8 cellular contexts compared by ENCODE assay signal in the genomic region with DNA sequence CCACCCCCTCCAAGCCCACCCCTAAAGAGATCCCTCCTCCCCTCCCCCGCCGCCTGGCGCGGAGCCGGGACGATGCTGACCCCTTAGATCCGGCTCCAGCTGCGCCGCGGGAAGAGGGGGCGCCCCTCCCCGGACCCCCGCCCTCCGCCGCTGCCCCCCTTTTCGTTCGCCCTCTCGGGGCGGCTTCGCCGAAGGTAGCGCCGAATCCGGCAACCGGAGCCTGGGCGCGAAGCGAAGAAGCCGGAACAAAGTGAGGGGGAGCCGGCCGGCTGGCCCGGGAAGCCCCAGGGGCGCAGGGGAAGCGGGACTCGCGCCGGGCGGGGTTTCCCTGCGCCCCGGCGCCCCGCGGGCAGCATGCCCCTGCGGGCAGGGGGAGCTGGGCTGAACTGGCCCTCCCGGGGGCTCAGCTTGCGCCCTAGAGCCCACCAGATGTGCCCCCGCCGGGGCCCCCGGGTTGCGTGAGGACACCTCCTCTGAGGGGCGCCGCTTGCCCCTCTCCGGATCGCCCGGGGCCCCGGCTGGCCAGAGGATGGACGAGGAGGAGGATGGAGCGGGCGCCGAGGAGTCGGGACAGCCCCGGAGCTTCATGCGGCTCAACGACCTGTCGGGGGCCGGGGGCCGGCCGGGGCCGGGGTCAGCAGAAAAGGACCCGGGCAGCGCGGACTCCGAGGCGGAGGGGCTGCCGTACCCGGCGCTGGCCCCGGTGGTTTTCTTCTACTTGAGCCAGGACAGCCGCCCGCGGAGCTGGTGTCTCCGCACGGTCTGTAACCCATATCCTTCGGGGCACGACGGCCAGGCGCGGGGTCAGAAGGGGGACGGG. TPM values are rescaled to one million over a fixed set of nuclear protein-coding genes. Genes with fewer than 3 reads are reported as not detected.
A peak's percentile ranks its signal among the peaks of the same experiment; 100 is the strongest.
DNase-seq lines count a peak whose midpoint lies in the region; ATAC-seq, FAIRE-seq and TF ChIP-seq lines count a peak whose summit lies in the region.

No MANE protein-coding gene starts in this region.

- WGBS in HepG2 (ENCODE audit: low lambda C conversion rate), result 4% methylated on average over 40 of the region's 89 CpGs

- in situ Hi-C loops in HepG2 (cut with HindIII; ENCODE audit: extremely low pct_ligation_motif_present, low pct_unique_long_range_greater_than_20kb), result no loop called here

- peaks cover 47% of the 10 kb centered on the region for H3K4me1 Mint-ChIP-seq in stimulated activated naive CD8-positive, alpha-beta T cell treated with anti-CD3 and anti-CD28 coated beads, Interleukin-15, amount 100 ng/mL, for 72 hours
- peaks cover 26% of the 10 kb centered on the region for H3K4me1 Mint-ChIP-seq in T-helper 17 cell
- peaks cover 34% of the 10 kb centered on the region for H3K4me1 Mint-ChIP-seq in glutamatergic neuron (ENCODE audit: low read depth, unreplicated experiment)

- peaks cover 9% of the 10 kb centered on the region for H3K4me1 ChIP-seq in HepG2 (ENCODE audit: insufficient read depth, low read length)

- no peaks in the 10 kb centered on the region for H3K9me3 ChIP-seq in T-helper 17 cell (ENCODE audit: control insufficient read depth, low read length, poor library complexity, severe bottlenecking)
- no peaks in the 10 kb centered on the region for H3K9me3 ChIP-seq in HepG2 (ENCODE audit: low read length)

- TF ChIP-seq CTCF in HepG2 (CRISPR knock-in tag; IDR thresholded peaks at IDR 0.05), result no peak
- TF ChIP-seq CTCF in glutamatergic neuron (IDR thresholded peaks at IDR 0.05; ENCODE audit: partially characterized antibody, unreplicated experiment), result no peak

- TF ChIP-seq RAD21 in HepG2 (CRISPR knock-in tag; IDR thresholded peaks at IDR 0.05), result no peak

- FAIRE-seq in HepG2 (lab: Jason Lieb, UNC), result no peak

- no peak overlapping the region for H2AFZ ChIP-seq in HepG2 (ENCODE audit: low read length)

- no peaks in the 10 kb centered on the region for H3K36me3 ChIP-seq in HepG2 (replicated peaks in 1 of 2; ENCODE audit: control insufficient read depth in 1 of 2, insufficient read depth in 2 of 2, low read length in 2 of 2)

- H3K9me3 Mint-ChIP-seq in stimulated activated naive CD8-positive, alpha-beta T cell treated with anti-CD3 and anti-CD28 coated beads, Interleukin-15, amount 100 ng/mL, for 72 hours, result no peaks in the 10 kb centered on the region
- peaks cover 6% of the 10 kb centered on the region for H3K9me3 Mint-ChIP-seq in glutamatergic neuron (ENCODE audit: unreplicated experiment)

- no peak for TF ChIP-seq EP300 in HepG2 (IDR thresholded peaks at IDR 0.05; ENCODE audit: low read depth in 2 of 2, low read length in 2 of 2)
- TF ChIP-seq EP300 in HepG2 (CRISPR knock-in tag; IDR thresholded peaks at IDR 0.05; ENCODE audit: borderline replicate concordance), result no peak

- peak overlapping the region; percentile 69 for H3K4me2 ChIP-seq in HepG2 (ENCODE audit: low read depth, low read length)

- H4K20me1 ChIP-seq in HepG2 (ENCODE audit: insufficient read depth, low read length), result peaks cover 5% of the 10 kb centered on the region; the same call in 1 of the 2 replicates

- no peaks in the 10 kb centered on the region for H3K79me2 ChIP-seq in HepG2 (ENCODE audit: insufficient read depth, low read length)

- no peak overlapping the region for H3K9ac ChIP-seq in HepG2 (ENCODE audit: insufficient read depth, low read depth, low read length)

- CTCF ChIA-PET in HepG2 (lab: Yijun Ruan, JAX; ENCODE audit: low intra/inter-chr PET ratio, low total read pairs), result no interaction called here

- ATAC-seq in stimulated activated naive CD8-positive, alpha-beta T cell treated with anti-CD3 and anti-CD28 coated beads, Interleukin-15, amount 100 ng/mL, for 72 hours, result peak; percentile 8
- no peak for ATAC-seq in stimulated activated naive CD8-positive, alpha-beta T cell treated with anti-CD3 and anti-CD28 coated beads, Interleukin-15, Interleukin-2, amounts not matched to agents 100 U/mL and 50 U/mL, for 24 hours
- ATAC-seq in T-helper 17 cell (peak; percentile 22), HepG2 (peak; percentile 2; the same call in 2 of the 3 replicates), GM21381 (IDR thresholded peaks at IDR 0.05; ENCODE audit: unreplicated experiment) (no peak)

- TF ChIP-seq POLR2A in HepG2 (IDR thresholded peaks at IDR 0.05; ENCODE audit: insufficient read depth in 1 of 2, low read depth in 2 of 2, low read length in 2 of 2), result no peak

- H3K27me3 Mint-ChIP-seq in stimulated activated naive CD8-positive, alpha-beta T cell treated with anti-CD3 and anti-CD28 coated beads, Interleukin-15, amount 100 ng/mL, for 72 hours, result peaks cover 85% of the 10 kb centered on the region
- H3K27me3 Mint-ChIP-seq in T-helper 17 cell, result peaks cover 46% of the 10 kb centered on the region
- H3K27me3 Mint-ChIP-seq in glutamatergic neuron (ENCODE audit: unreplicated experiment), result peaks cover 18% of the 10 kb centered on the region

- intact Hi-C loops in HepG2 (cut with micrococcal nuclease; ENCODE audit: unreplicated experiment), result no loop called here

- DNase-seq in stimulated activated naive CD8-positive, alpha-beta T cell treated with anti-CD3 and anti-CD28 coated beads, Interleukin-15, amount 100 ng/mL, for 72 hours, result peak; percentile 24 to 29
- no peak for DNase-seq in stimulated activated naive CD8-positive, alpha-beta T cell treated with anti-CD3 and anti-CD28 coated beads, Interleukin-15, Interleukin-2, amounts not matched to agents 100 U/mL and 50 U/mL, for 24 hours
- peak in 2 of 3 donors; percentile 30 to 32 for DNase-seq in T-helper 17 cell
- no peak for DNase-seq in HepG2 (ENCODE audit: low spot score)
- DNase-seq in glutamatergic neuron, result no peak
- DNase-seq in SW480 (ENCODE audit: low spot score), result no peak
- DNase-seq in NCI-H187 (lab: John Stamatoyannopoulos, UW), result no peak

- peak overlapping the region; percentile 83 to 94 for H3K4me3 Mint-ChIP-seq in stimulated activated naive CD8-positive, alpha-beta T cell treated with anti-CD3 and anti-CD28 coated beads, Interleukin-15, amount 100 ng/mL, for 72 hours
- peak overlapping the region; percentile 78 for H3K4me3 Mint-ChIP-seq in T-helper 17 cell
- no peak overlapping the region for H3K4me3 Mint-ChIP-seq in glutamatergic neuron (ENCODE audit: unreplicated experiment)

- H3K36me3 Mint-ChIP-seq in T-helper 17 cell (ENCODE audit: low read depth), result no peaks in the 10 kb centered on the region
- no peaks in the 10 kb centered on the region for H3K36me3 Mint-ChIP-seq in glutamatergic neuron (ENCODE audit: unreplicated experiment)

- no TSS peak for BruUV-seq in HepG2 (replicated peaks; lab: Mats Ljungman, UMichigan)

- no peak overlapping the region for H3K27ac Mint-ChIP-seq in stimulated activated naive CD8-positive, alpha-beta T cell treated with anti-CD3 and anti-CD28 coated beads, Interleukin-15, amount 100 ng/mL, for 72 hours
- no peak overlapping the region for H3K27ac Mint-ChIP-seq in T-helper 17 cell
- H3K27ac Mint-ChIP-seq in glutamatergic neuron (ENCODE audit: unreplicated experiment), result no peak overlapping the region

- H3K27ac ChIP-seq in HepG2 (ENCODE audit: extremely low read length, insufficient read depth, low read length), result no peak overlapping the region

- POLR2A ChIA-PET in HepG2 (lab: Yijun Ruan, JAX), result interaction anchor here (0.5 to 2.5 kb wide), 14 partner anchors 10 to 305 kb away, joined by 3 to 8 read pairs (median 6); a partner anchor contains a TSS

- H3K27me3 ChIP-seq in HepG2 (ENCODE audit: control insufficient read depth in 1 of 2, insufficient read depth in 2 of 2, low read length in 2 of 2), result peaks cover 28 to 48% of the 10 kb centered on the region in 2 experiments

- H3K4me3 ChIP-seq in HepG2 (replicated peaks in 1 of 3; ENCODE audit: insufficient read depth in 1 of 3, low read depth in 2 of 3, low read length in 3 of 3), result peak overlapping the region; percentile 27 to 65 (median 35); a peak in 4 of 6 replicates

RNA-seq across cellular contexts. Expression of a gene that starts 0.6 kb away (rescaled TPM):
- total RNA-seq in T-helper 17 cell (under 1 TPM; 0.05 to 0.18 TPM), HepG2 (2016; rRNA removed; fragmentation: Illumina TruSeq; extraction: Trizol) (0.02 TPM in 1 of 2 replicates, not detected in the other), glutamatergic neuron (ENCODE audit: unreplicated experiment) (2.2 TPM)
- not detected in 2 replicates for total RNA-seq in HepG2 (2016; cell fraction: cytosol; rRNA removed; fragmentation: Illumina TruSeq; extraction: Trizol; ENCODE audit: low read depth)
- total RNA-seq in HepG2 (2016; cell fraction: insoluble cytoplasmic fraction; rRNA removed; fragmentation: Illumina TruSeq; extraction: Trizol), result not detected in 2 replicates
- total RNA-seq in HepG2 (2016; cell fraction: membrane; rRNA removed; fragmentation: Illumina TruSeq; extraction: Trizol), result not detected in 2 replicates
- not detected in 2 replicates for total RNA-seq in HepG2 (2016; cell fraction: nucleus; rRNA removed; fragmentation: Illumina TruSeq; extraction: Trizol)
- polyA plus RNA-seq in HepG2 (2011; rRNA removed), result 0.01 TPM in 1 of 2 replicates, not detected in the other
- polyA plus RNA-seq in HepG2 (2011; cell fraction: cytosol; rRNA removed), result 0.01 TPM in 1 of 2 replicates, not detected in the other
- 0.02 and 0.08 TPM in 2 replicates for polyA plus RNA-seq in HepG2 (2011; cell fraction: nucleus; rRNA removed)
- polyA plus RNA-seq in HepG2 (2012), result not detected in 2 replicates
- polyA plus RNA-seq in HepG2 (2016; cell fraction: cytosol; fragmentation: Illumina TruSeq; extraction: Trizol; ENCODE audit: low read depth), result not detected in 2 replicates
- not detected in 2 replicates for polyA plus RNA-seq in HepG2 (2016; cell fraction: insoluble cytoplasmic fraction; fragmentation: Illumina TruSeq; extraction: Trizol; ENCODE audit: low read depth)
- polyA plus RNA-seq in HepG2 (2016; cell fraction: membrane; fragmentation: Illumina TruSeq; extraction: Trizol; ENCODE audit: low read depth), result not detected in 2 replicates
- polyA plus RNA-seq in HepG2 (2016; cell fraction: nucleus; fragmentation: Illumina TruSeq; extraction: Trizol; ENCODE audit: insufficient read depth, low read depth), result not detected in 2 replicates
- polyA minus RNA-seq in HepG2 (2011; rRNA and poly(A)+ RNA removed; ENCODE audit: low replicate concordance), result not detected in 2 replicates
- polyA minus RNA-seq in HepG2 (2011; cell fraction: cytosol; rRNA and poly(A)+ RNA removed), result not detected in 2 replicates
- not detected in 2 replicates for polyA minus RNA-seq in HepG2 (2011; cell fraction: nucleus; rRNA and poly(A)+ RNA removed)

RNA-seq across cellular contexts. Expression of a gene that starts 14.2 kb away (rescaled TPM):
- total RNA-seq in T-helper 17 cell (10 to 100 TPM; 11.3 to 16.4 TPM), HepG2 (2016; rRNA removed; fragmentation: Illumina TruSeq; extraction: Trizol) (35.7 and 64.8 TPM in 2 replicates), glutamatergic neuron (ENCODE audit: unreplicated experiment) (14.0 TPM)
- 38.7 and 45.5 TPM in 2 replicates for total RNA-seq in HepG2 (2016; cell fraction: cytosol; rRNA removed; fragmentation: Illumina TruSeq; extraction: Trizol; ENCODE audit: low read depth)
- total RNA-seq in HepG2 (2016; cell fraction: insoluble cytoplasmic fraction; rRNA removed; fragmentation: Illumina TruSeq; extraction: Trizol), result 31.6 and 65.5 TPM in 2 replicates
- total RNA-seq in HepG2 (2016; cell fraction: membrane; rRNA removed; fragmentation: Illumina TruSeq; extraction: Trizol), result 64.2 and 68.5 TPM in 2 replicates
- total RNA-seq in HepG2 (2016; cell fraction: nucleus; rRNA removed; fragmentation: Illumina TruSeq; extraction: Trizol), result 65.8 and 68.8 TPM in 2 replicates
- polyA plus RNA-seq in HepG2 (2011; rRNA removed), result 36.1 and 38.1 TPM in 2 replicates
- 16.3 and 29.3 TPM in 2 replicates for polyA plus RNA-seq in HepG2 (2011; cell fraction: cytosol; rRNA removed)
- 301 and 348 TPM in 2 replicates for polyA plus RNA-seq in HepG2 (2011; cell fraction: nucleus; rRNA removed)
- 22.4 and 25.0 TPM in 2 replicates for polyA plus RNA-seq in HepG2 (2012)
- 38.7 and 44.0 TPM in 2 replicates for polyA plus RNA-seq in HepG2 (2016; cell fraction: cytosol; fragmentation: Illumina TruSeq; extraction: Trizol; ENCODE audit: low read depth)
- polyA plus RNA-seq in HepG2 (2016; cell fraction: insoluble cytoplasmic fraction; fragmentation: Illumina TruSeq; extraction: Trizol; ENCODE audit: low read depth), result 36.7 and 39.9 TPM in 2 replicates
- polyA plus RNA-seq in HepG2 (2016; cell fraction: membrane; fragmentation: Illumina TruSeq; extraction: Trizol; ENCODE audit: low read depth), result 62.1 and 66.1 TPM in 2 replicates
- 150 and 152 TPM in 2 replicates for polyA plus RNA-seq in HepG2 (2016; cell fraction: nucleus; fragmentation: Illumina TruSeq; extraction: Trizol; ENCODE audit: insufficient read depth, low read depth)
- 11.3 and 57.4 TPM in 2 replicates for polyA minus RNA-seq in HepG2 (2011; rRNA and poly(A)+ RNA removed; ENCODE audit: low replicate concordance)
- 12.1 and 17.9 TPM in 2 replicates for polyA minus RNA-seq in HepG2 (2011; cell fraction: cytosol; rRNA and poly(A)+ RNA removed)
- 52.6 and 68.2 TPM in 2 replicates for polyA minus RNA-seq in HepG2 (2011; cell fraction: nucleus; rRNA and poly(A)+ RNA removed)

RNA-seq across cellular contexts. Expression of a gene that starts 28.6 kb away (rescaled TPM):
- total RNA-seq in T-helper 17 cell, result not detected
- 0.41 and 0.95 TPM in 2 replicates for total RNA-seq in HepG2 (2016; rRNA removed; fragmentation: Illumina TruSeq; extraction: Trizol)
- 0.88 and 1.1 TPM in 2 replicates for total RNA-seq in HepG2 (2016; cell fraction: cytosol; rRNA removed; fragmentation: Illumina TruSeq; extraction: Trizol; ENCODE audit: low read depth)
- 0.54 and 0.71 TPM in 2 replicates for total RNA-seq in HepG2 (2016; cell fraction: insoluble cytoplasmic fraction; rRNA removed; fragmentation: Illumina TruSeq; extraction: Trizol)
- 0.90 and 1.3 TPM in 2 replicates for total RNA-seq in HepG2 (2016; cell fraction: membrane; rRNA removed; fragmentation: Illumina TruSeq; extraction: Trizol)
- total RNA-seq in HepG2 (2016; cell fraction: nucleus; rRNA removed; fragmentation: Illumina TruSeq; extraction: Trizol), result 1.1 and 1.6 TPM in 2 replicates
- polyA plus RNA-seq in HepG2 (2011; rRNA removed), result 0.05 and 0.11 TPM in 2 replicates
- polyA plus RNA-seq in HepG2 (2011; cell fraction: cytosol; rRNA removed), result 0.04 and 0.09 TPM in 2 replicates
- 0.23 and 0.35 TPM in 2 replicates for polyA plus RNA-seq in HepG2 (2011; cell fraction: nucleus; rRNA removed)
- polyA plus RNA-seq in HepG2 (2012), result 0.09 and 0.15 TPM in 2 replicates
- 0.40 and 0.55 TPM in 2 replicates for polyA plus RNA-seq in HepG2 (2016; cell fraction: cytosol; fragmentation: Illumina TruSeq; extraction: Trizol; ENCODE audit: low read depth)
- 1.2 and 1.4 TPM in 2 replicates for polyA plus RNA-seq in HepG2 (2016; cell fraction: insoluble cytoplasmic fraction; fragmentation: Illumina TruSeq; extraction: Trizol; ENCODE audit: low read depth)
- polyA plus RNA-seq in HepG2 (2016; cell fraction: membrane; fragmentation: Illumina TruSeq; extraction: Trizol; ENCODE audit: low read depth), result 0.73 and 0.91 TPM in 2 replicates
- polyA plus RNA-seq in HepG2 (2016; cell fraction: nucleus; fragmentation: Illumina TruSeq; extraction: Trizol; ENCODE audit: insufficient read depth, low read depth), result 1.2 and 1.7 TPM in 2 replicates
- 0.35 and 1.4 TPM in 2 replicates for polyA minus RNA-seq in HepG2 (2011; rRNA and poly(A)+ RNA removed; ENCODE audit: low replicate concordance)
- 0.20 and 0.53 TPM in 2 replicates for polyA minus RNA-seq in HepG2 (2011; cell fraction: cytosol; rRNA and poly(A)+ RNA removed)
- polyA minus RNA-seq in HepG2 (2011; cell fraction: nucleus; rRNA and poly(A)+ RNA removed), result 1.1 and 3.2 TPM in 2 replicates
- 0.12 TPM for total RNA-seq in glutamatergic neuron (ENCODE audit: unreplicated experiment)

RNA-seq across cellular contexts. Expression of a gene that starts 52.9 kb away (rescaled TPM):
- total RNA-seq in T-helper 17 cell (1 to 10 TPM; 1.2 to 1.3 TPM), HepG2 (2016; rRNA removed; fragmentation: Illumina TruSeq; extraction: Trizol) (0.24 and 0.36 TPM in 2 replicates), glutamatergic neuron (ENCODE audit: unreplicated experiment) (2.5 TPM)
- total RNA-seq in HepG2 (2016; cell fraction: cytosol; rRNA removed; fragmentation: Illumina TruSeq; extraction: Trizol; ENCODE audit: low read depth), result not detected in 2 replicates
- 0.09 and 0.32 TPM in 2 replicates for total RNA-seq in HepG2 (2016; cell fraction: insoluble cytoplasmic fraction; rRNA removed; fragmentation: Illumina TruSeq; extraction: Trizol)
- 0.41 TPM in 1 of 2 replicates, not detected in the other for total RNA-seq in HepG2 (2016; cell fraction: membrane; rRNA removed; fragmentation: Illumina TruSeq; extraction: Trizol)
- total RNA-seq in HepG2 (2016; cell fraction: nucleus; rRNA removed; fragmentation: Illumina TruSeq; extraction: Trizol), result 0.47 and 1.0 TPM in 2 replicates
- polyA plus RNA-seq in HepG2 (2011; rRNA removed), result 0.18 and 0.22 TPM in 2 replicates
- 0.12 and 0.13 TPM in 2 replicates for polyA plus RNA-seq in HepG2 (2011; cell fraction: cytosol; rRNA removed)
- polyA plus RNA-seq in HepG2 (2011; cell fraction: nucleus; rRNA removed), result 0.69 and 1.0 TPM in 2 replicates
- 0.48 and 0.56 TPM in 2 replicates for polyA plus RNA-seq in HepG2 (2012)
- polyA plus RNA-seq in HepG2 (2016; cell fraction: cytosol; fragmentation: Illumina TruSeq; extraction: Trizol; ENCODE audit: low read depth), result not detected in 2 replicates
- polyA plus RNA-seq in HepG2 (2016; cell fraction: insoluble cytoplasmic fraction; fragmentation: Illumina TruSeq; extraction: Trizol; ENCODE audit: low read depth), result 0.36 and 0.41 TPM in 2 replicates
- polyA plus RNA-seq in HepG2 (2016; cell fraction: membrane; fragmentation: Illumina TruSeq; extraction: Trizol; ENCODE audit: low read depth), result 0.07 TPM in 1 of 2 replicates, not detected in the other
- 0.93 and 1.1 TPM in 2 replicates for polyA plus RNA-seq in HepG2 (2016; cell fraction: nucleus; fragmentation: Illumina TruSeq; extraction: Trizol; ENCODE audit: insufficient read depth, low read depth)
- polyA minus RNA-seq in HepG2 (2011; rRNA and poly(A)+ RNA removed; ENCODE audit: low replicate concordance), result 0.33 TPM in 1 of 2 replicates, not detected in the other
- not detected in 2 replicates for polyA minus RNA-seq in HepG2 (2011; cell fraction: cytosol; rRNA and poly(A)+ RNA removed)
- 0.52 and 0.75 TPM in 2 replicates for polyA minus RNA-seq in HepG2 (2011; cell fraction: nucleus; rRNA and poly(A)+ RNA removed)

Comparison
In these comparisons a context has a peak if more than half of its experiments do, and no peak if none do; other contexts are left out.
1. ATAC-seq: peak in stimulated activated naive CD8-positive, alpha-beta T cell treated with anti-CD3 and anti-CD28 coated beads, Interleukin-15, amount 100 ng/mL, for 72 hours (single experiment), T-helper 17 cell (single experiment) and HepG2 (single experiment); none in stimulated activated naive CD8-positive, alpha-beta T cell treated with anti-CD3 and anti-CD28 coated beads, Interleukin-15, Interleukin-2, amounts not matched to agents 100 U/mL and 50 U/mL, for 24 hours (single experiment) and GM21381 (single experiment).
2. DNase-seq: peak in stimulated activated naive CD8-positive, alpha-beta T cell treated with anti-CD3 and anti-CD28 coated beads, Interleukin-15, amount 100 ng/mL, for 72 hours (2 of 2) and T-helper 17 cell (2 of 3); none in stimulated activated naive CD8-positive, alpha-beta T cell treated with anti-CD3 and anti-CD28 coated beads, Interleukin-15, Interleukin-2, amounts not matched to agents 100 U/mL and 50 U/mL, for 24 hours (single experiment), HepG2 (single experiment), glutamatergic neuron (single experiment), SW480 (single experiment) and NCI-H187 (0 of 2).